Comparison of ENCODE assay signal across 1 cellular context in the genomic region with DNA sequence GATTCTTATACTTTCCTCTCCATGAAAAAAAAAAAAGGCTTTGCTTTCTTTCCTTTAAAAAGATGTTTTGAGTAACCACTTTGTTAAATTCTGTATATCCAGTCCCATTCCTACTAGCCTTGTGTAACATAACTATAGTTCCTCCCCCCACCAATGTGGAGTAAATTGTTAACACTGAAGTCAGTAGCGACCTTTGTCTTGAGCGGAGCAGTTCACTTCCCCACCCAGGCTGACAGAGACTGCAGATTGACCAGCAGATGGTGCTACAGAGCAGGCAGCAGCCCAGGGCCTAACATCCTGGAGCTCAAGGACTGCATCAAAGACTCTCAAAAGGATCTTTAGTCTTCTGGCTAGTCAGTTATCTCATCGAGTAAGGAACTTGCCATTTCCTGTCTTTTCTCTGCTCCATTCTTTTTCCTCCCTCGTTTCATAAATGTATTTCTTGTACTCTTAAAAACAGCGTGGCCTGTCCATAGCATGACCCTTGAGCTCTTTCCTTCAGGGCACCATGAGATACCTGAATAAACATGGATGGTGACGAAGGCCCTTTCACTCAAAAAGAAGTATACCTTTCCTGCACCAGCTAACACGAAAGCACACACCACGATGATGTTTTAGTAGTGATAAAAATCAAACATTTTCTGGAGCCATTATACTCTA.
A peak's percentile ranks its signal among the peaks of the same experiment; 100 is the strongest.
TF ChIP-seq lines count a peak whose summit lies in the region.

No MANE protein-coding gene starts in this region.

TF ChIP-seq in HepG2, 621 proteins besides CTCF, POLR2A, EP300 and RAD21 (continued from another document and continues in another):
- TF ChIP-seq ZSCAN25 (CRISPR knock-in tag; IDR thresholded peaks at IDR 0.05) (no peak), HNRNPH1 (optimal IDR thresholded peaks at IDR 0.05; ENCODE audit: low read depth, low read length) (no peak), ELF1 (CRISPR knock-in tag; IDR thresholded peaks at IDR 0.05) (peak; percentile 45; the same call in 1 of the 2 replicates), TCF7 (IDR thresholded peaks at IDR 0.05; ENCODE audit: low read depth) (no peak; the same call in 1 of the 2 replicates), IKZF1 (IDR thresholded peaks at IDR 0.05) (no peak), ONECUT2 (CRISPR knock-in tag; IDR thresholded peaks at IDR 0.05) (no peak), FOXA3 (CRISPR knock-in tag; IDR thresholded peaks at IDR 0.05) (peak; percentile 68), HOXA9 (CRISPR knock-in tag; IDR thresholded peaks at IDR 0.05; ENCODE audit: borderline replicate concordance) (no peak), TCF12 (IDR thresholded peaks at IDR 0.05) (no peak), TCF12 (CRISPR knock-in tag; IDR thresholded peaks at IDR 0.05) (no peak), ZNF746 (CRISPR knock-in tag; IDR thresholded peaks at IDR 0.05) (no peak), PITX1 (CRISPR knock-in tag; IDR thresholded peaks at IDR 0.05) (no peak), ZNF431 (CRISPR knock-in tag; IDR thresholded peaks at IDR 0.05; ENCODE audit: borderline replicate concordance, low read depth) (no peak), ZBTB21 (CRISPR knock-in tag; IDR thresholded peaks at IDR 0.05) (no peak), SMC3 (IDR thresholded peaks at IDR 0.05; ENCODE audit: low read length) (peak; percentile 92), ADNP (CRISPR knock-in tag; IDR thresholded peaks at IDR 0.05) (no peak), HMG20A (CRISPR knock-in tag; IDR thresholded peaks at IDR 0.05; ENCODE audit: borderline replicate concordance) (peak; percentile 58; the same call in 1 of the 2 replicates), ESRRA (CRISPR knock-in tag; IDR thresholded peaks at IDR 0.05; ENCODE audit: low read depth) (0 out of 2 replicates have a peak, but pooled peaks have one; percentile 27), ZNF550 (CRISPR knock-in tag; IDR thresholded peaks at IDR 0.05; ENCODE audit: borderline replicate concordance) (no peak), ZNF296 (CRISPR knock-in tag; conservative IDR thresholded peaks at IDR 0.05) (no peak), PAF1 (CRISPR knock-in tag; IDR thresholded peaks at IDR 0.05) (no peak), ZKSCAN8 (CRISPR knock-in tag; IDR thresholded peaks at IDR 0.05; ENCODE audit: borderline replicate concordance) (no peak), SP2 (CRISPR knock-in tag; IDR thresholded peaks at IDR 0.05) (no peak)
- TF ChIP-seq, protein P1, sequence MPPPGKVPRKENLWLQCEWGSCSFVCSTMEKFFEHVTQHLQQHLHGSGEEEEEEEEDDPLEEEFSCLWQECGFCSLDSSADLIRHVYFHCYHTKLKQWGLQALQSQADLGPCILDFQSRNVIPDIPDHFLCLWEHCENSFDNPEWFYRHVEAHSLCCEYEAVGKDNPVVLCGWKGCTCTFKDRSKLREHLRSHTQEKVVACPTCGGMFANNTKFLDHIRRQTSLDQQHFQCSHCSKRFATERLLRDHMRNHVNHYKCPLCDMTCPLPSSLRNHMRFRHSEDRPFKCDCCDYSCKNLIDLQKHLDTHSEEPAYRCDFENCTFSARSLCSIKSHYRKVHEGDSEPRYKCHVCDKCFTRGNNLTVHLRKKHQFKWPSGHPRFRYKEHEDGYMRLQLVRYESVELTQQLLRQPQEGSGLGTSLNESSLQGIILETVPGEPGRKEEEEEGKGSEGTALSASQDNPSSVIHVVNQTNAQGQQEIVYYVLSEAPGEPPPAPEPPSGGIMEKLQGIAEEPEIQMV (CRISPR knock-in tag; IDR thresholded peaks at IDR 0.05; ENCODE audit: low read depth): no peak
- TF ChIP-seq, protein P2, sequence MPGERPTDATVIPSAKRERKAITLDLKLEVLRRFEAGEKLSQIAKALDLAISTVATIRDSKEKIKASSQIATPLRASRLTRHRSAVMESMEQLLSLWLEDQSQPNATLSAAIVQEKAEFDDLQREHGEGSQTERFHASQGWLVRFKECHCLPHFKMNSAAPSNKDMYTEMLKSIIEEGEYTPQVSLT (CRISPR knock-in tag; IDR thresholded peaks at IDR 0.05; ENCODE audit: borderline replicate concordance, low read depth): no peak
- TF ChIP-seq, protein P3, sequence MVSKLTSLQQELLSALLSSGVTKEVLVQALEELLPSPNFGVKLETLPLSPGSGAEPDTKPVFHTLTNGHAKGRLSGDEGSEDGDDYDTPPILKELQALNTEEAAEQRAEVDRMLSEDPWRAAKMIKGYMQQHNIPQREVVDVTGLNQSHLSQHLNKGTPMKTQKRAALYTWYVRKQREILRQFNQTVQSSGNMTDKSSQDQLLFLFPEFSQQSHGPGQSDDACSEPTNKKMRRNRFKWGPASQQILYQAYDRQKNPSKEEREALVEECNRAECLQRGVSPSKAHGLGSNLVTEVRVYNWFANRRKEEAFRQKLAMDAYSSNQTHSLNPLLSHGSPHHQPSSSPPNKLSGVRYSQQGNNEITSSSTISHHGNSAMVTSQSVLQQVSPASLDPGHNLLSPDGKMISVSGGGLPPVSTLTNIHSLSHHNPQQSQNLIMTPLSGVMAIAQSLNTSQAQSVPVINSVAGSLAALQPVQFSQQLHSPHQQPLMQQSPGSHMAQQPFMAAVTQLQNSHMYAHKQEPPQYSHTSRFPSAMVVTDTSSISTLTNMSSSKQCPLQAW (CRISPR knock-in tag; IDR thresholded peaks at IDR 0.05): peak; percentile 62
- TF ChIP-seq, protein P4, sequence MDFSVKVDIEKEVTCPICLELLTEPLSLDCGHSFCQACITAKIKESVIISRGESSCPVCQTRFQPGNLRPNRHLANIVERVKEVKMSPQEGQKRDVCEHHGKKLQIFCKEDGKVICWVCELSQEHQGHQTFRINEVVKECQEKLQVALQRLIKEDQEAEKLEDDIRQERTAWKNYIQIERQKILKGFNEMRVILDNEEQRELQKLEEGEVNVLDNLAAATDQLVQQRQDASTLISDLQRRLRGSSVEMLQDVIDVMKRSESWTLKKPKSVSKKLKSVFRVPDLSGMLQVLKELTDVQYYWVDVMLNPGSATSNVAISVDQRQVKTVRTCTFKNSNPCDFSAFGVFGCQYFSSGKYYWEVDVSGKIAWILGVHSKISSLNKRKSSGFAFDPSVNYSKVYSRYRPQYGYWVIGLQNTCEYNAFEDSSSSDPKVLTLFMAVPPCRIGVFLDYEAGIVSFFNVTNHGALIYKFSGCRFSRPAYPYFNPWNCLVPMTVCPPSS (IDR thresholded peaks at IDR 0.05): no peak
- TF ChIP-seq, protein P5, sequence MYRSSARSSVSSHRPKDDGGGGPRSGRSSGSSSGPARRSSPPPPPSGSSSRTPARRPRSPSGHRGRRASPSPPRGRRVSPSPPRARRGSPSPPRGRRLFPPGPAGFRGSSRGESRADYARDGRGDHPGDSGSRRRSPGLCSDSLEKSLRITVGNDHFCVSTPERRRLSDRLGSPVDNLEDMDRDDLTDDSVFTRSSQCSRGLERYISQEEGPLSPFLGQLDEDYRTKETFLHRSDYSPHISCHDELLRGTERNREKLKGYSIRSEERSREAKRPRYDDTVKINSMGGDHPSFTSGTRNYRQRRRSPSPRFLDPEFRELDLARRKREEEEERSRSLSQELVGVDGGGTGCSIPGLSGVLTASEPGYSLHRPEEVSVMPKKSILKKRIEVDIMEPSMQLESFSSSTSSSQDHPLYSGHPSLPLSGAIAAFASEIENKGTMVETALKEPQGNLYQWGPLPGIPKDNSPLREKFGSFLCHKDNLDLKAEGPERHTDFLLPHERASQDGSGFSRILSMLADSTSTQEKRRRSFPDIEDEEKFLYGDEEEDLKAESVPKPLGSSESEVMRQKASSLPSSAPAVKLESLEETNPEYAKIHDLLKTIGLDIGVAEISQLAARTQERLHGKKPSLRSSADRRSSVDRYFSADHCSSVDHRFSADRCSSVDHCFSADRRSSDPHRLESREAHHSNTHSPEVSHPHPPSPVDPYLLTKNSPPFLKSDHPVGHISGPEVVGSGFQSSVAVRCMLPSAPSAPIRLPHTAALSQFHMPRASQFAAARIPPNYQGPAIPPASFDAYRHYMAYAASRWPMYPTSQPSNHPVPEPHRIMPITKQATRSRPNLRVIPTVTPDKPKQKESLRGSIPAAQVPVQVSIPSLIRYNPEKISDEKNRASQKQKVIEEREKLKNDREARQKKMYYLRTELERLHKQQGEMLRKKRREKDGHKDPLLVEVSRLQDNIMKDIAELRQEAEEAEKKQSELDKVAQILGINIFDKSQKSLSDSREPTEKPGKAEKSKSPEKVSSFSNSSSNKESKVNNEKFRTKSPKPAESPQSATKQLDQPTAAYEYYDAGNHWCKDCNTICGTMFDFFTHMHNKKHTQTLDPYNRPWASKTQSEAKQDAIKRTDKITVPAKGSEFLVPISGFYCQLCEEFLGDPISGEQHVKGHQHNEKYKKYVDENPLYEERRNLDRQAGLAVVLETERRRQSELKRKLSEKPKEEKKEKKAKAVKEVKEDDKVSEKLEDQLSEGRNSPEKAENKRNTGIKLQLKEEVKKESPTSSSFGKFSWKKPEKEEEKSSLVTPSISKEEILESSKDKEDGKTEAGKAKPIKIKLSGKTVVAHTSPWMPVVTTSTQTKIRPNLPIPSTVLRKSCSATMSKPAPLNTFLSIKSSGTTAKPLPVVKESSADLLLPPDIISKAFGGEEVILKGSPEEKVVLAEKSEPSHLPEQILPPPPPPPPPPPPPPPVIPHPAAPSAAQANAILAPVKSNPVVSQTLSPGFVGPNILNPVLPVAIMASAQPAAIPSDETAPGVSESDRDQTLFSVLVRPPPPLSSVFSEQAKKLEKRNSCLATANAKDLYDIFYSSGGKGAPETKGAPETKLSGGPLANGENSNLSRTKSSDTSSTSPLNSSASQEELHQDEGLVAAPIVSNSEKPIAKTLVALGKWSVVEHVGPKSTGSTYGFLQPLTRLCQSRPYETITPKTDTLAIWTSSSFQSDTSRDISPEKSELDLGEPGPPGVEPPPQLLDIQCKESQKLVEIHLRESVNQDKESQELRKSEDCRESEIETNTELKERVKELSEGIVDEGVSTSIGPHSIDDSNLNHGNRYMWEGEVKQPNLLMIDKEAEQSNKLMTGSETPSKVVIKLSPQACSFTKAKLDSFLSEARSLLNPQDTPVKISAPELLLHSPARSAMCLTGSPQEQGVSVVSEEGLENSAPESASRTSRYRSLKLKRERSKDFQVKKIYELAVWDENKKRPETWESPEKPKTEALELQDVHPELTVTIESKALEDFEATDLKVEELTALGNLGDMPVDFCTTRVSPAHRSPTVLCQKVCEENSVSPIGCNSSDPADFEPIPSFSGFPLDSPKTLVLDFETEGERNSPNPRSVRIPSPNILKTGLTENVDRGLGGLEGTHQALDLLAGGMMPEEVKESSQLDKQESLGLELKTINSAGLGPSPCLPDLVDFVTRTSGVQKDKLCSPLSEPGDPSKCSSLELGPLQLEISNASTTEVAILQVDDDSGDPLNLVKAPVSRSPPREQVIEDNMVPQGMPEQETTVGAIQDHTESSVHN (CRISPR knock-in tag; IDR thresholded peaks at IDR 0.05): no peak
- TF ChIP-seq, protein P6, sequence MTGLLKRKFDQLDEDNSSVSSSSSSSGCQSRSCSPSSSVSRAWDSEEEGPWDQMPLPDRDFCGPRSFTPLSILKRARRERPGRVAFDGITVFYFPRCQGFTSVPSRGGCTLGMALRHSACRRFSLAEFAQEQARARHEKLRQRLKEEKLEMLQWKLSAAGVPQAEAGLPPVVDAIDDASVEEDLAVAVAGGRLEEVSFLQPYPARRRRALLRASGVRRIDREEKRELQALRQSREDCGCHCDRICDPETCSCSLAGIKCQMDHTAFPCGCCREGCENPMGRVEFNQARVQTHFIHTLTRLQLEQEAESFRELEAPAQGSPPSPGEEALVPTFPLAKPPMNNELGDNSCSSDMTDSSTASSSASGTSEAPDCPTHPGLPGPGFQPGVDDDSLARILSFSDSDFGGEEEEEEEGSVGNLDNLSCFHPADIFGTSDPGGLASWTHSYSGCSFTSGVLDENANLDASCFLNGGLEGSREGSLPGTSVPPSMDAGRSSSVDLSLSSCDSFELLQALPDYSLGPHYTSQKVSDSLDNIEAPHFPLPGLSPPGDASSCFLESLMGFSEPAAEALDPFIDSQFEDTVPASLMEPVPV (CRISPR knock-in tag; IDR thresholded peaks at IDR 0.05): no peak
- TF ChIP-seq, protein P7, sequence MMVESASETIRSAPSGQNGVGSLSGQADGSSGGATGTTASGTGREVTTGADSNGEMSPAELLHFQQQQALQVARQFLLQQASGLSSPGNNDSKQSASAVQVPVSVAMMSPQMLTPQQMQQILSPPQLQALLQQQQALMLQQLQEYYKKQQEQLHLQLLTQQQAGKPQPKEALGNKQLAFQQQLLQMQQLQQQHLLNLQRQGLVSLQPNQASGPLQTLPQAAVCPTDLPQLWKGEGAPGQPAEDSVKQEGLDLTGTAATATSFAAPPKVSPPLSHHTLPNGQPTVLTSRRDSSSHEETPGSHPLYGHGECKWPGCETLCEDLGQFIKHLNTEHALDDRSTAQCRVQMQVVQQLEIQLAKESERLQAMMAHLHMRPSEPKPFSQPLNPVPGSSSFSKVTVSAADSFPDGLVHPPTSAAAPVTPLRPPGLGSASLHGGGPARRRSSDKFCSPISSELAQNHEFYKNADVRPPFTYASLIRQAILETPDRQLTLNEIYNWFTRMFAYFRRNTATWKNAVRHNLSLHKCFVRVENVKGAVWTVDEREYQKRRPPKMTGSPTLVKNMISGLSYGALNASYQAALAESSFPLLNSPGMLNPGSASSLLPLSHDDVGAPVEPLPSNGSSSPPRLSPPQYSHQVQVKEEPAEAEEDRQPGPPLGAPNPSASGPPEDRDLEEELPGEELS (CRISPR knock-in tag; IDR thresholded peaks at IDR 0.05): peak; percentile 36; the same call in 1 of the 2 replicates
- TF ChIP-seq, protein P8, sequence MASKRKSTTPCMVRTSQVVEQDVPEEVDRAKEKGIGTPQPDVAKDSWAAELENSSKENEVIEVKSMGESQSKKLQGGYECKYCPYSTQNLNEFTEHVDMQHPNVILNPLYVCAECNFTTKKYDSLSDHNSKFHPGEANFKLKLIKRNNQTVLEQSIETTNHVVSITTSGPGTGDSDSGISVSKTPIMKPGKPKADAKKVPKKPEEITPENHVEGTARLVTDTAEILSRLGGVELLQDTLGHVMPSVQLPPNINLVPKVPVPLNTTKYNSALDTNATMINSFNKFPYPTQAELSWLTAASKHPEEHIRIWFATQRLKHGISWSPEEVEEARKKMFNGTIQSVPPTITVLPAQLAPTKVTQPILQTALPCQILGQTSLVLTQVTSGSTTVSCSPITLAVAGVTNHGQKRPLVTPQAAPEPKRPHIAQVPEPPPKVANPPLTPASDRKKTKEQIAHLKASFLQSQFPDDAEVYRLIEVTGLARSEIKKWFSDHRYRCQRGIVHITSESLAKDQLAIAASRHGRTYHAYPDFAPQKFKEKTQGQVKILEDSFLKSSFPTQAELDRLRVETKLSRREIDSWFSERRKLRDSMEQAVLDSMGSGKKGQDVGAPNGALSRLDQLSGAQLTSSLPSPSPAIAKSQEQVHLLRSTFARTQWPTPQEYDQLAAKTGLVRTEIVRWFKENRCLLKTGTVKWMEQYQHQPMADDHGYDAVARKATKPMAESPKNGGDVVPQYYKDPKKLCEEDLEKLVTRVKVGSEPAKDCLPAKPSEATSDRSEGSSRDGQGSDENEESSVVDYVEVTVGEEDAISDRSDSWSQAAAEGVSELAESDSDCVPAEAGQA (IDR thresholded peaks at IDR 0.05; ENCODE audit: low read depth): peak; percentile 22; the same call in 1 of the 2 replicates
- TF ChIP-seq, protein P8 (CRISPR knock-in tag; IDR thresholded peaks at IDR 0.05; ENCODE audit: borderline replicate concordance): no peak
